Comparison of ENCODE assay signal across 1 cellular context in the genomic region with DNA sequence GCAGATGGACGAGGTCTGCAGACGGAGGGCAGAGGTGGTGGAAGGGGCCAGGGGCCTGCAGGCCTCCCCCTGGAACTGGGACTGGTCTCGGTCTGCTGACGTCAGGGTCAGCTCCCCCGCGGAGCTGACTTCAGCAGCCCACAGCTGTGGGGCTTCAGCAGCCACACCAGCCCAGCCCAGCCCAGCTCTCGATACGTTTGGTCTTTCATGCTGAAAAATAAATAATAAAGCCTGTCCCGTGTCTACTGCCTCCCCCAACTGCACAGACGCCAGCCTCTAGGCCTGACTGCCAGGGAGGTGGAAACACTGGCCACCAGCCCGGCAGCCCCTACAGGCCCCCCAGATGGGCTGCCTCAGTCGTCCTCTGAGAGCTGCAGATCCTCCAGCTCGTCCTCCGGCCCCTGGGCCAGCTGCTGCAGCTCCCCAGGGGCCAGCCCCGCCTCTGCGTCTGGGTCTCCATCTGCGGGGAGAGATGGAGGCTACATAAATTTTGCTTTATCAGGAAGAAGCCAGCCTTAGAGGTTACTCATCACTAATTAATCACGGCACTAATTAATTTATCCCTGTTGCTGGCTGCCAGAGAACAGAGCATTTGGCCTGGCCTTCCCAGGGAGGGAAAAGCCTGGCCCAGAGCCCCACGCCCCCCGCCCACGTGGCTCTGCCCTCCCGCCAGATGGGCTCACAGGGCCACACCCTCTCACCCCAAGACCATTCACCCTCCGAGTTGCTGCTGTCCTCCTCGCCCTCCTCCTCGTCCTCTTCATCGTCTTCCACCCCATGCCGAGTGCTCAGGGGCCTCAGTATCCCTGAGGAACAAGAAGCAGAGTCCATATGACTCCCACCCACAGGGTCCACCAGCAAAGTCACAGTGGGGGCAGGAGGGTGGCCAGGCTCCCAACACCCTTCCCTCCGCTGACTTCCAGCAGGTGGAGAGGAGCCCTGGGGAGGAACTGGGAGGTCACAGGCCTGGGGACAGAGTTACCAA.
TF ChIP-seq lines count a peak whose summit lies in the region.

No MANE protein-coding gene starts in this region.

TF ChIP-seq in HepG2, 621 proteins besides CTCF, POLR2A, EP300 and RAD21:
- TF ChIP-seq ZC3H13 (CRISPR knock-in tag; IDR thresholded peaks at IDR 0.05) (no peak), ZNF510 (CRISPR knock-in tag; IDR thresholded peaks at IDR 0.05; ENCODE audit: low read depth) (no peak), ZNF615 (CRISPR knock-in tag; IDR thresholded peaks at IDR 0.05; ENCODE audit: borderline replicate concordance) (no peak), RBM39 (IDR thresholded peaks at IDR 0.05; ENCODE audit: low read depth, low read length, poor library complexity, severe bottlenecking) (no peak), RBFOX2 (IDR thresholded peaks at IDR 0.05; ENCODE audit: low read depth, low read length) (0 out of 2 replicates have a peak, but pooled peaks have one; percentile 4), FOXA3 (CRISPR knock-in tag; IDR thresholded peaks at IDR 0.05) (no peak), ZNF430 (CRISPR knock-in tag; IDR thresholded peaks at IDR 0.05) (no peak)
- TF ChIP-seq, protein P1, sequence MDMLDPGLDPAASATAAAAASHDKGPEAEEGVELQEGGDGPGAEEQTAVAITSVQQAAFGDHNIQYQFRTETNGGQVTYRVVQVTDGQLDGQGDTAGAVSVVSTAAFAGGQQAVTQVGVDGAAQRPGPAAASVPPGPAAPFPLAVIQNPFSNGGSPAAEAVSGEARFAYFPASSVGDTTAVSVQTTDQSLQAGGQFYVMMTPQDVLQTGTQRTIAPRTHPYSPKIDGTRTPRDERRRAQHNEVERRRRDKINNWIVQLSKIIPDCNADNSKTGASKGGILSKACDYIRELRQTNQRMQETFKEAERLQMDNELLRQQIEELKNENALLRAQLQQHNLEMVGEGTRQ (IDR thresholded peaks at IDR 0.05; ENCODE audit: low read depth, low read length), result no peak
- TF ChIP-seq, protein P1 (CRISPR knock-in tag; IDR thresholded peaks at IDR 0.05; ENCODE audit: borderline replicate concordance), result no peak
